ENCODE assay signal across 23 cellular contexts in the genomic region with DNA sequence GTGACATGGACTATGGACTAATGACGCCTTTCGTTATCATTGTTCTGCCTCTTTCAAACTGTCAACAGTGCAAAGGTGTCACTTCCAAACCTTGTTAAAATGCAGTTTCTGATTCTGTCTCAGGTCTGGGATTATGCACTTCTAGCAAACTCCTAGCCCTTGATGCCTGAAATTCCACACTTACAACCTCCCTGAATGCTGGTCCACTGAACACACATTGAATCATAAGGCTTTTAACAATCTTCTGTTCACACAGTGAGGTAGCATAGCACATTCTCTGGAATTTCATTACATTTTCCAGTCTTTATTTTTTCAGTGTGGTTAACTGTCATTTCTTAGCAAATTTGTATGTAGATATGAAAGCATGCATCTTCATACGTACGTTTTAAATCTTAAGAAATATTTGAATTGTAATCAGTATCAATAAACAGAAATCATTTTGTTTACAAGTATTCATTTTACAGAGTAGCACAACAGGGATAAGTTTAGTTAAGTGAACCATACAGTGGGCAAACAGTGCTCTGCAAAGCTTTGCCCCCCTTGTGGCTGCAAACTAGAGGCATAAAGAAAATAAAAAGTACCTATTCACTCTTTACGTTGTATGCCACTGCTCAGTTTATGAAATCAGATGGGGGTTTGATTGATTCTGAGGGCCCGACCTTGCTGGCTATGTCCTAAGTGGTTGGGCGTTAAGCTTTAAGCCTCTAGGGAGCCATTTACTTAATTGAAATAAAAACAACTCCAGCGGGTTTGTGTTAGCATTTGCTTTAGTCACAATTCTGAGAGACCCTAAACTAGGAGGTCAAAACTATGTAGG.
DNase-seq lines count a peak whose midpoint lies in the region; FAIRE-seq and TF ChIP-seq lines count a peak whose summit lies in the region.
"Had no signal": no experiment of that assay in that cellular context is flagged by ENCODE, and none has a peak within 500 bp of the region (broad histone marks: within the 10 kb centered on the region; RNA-seq: fewer than 3 reads in every experiment).

No MANE protein-coding gene starts in this region.

- H3K27me3 ChIP-seq in small intestine (ENCODE audit: control insufficient read depth in 2 of 2, insufficient read depth in 2 of 2, low read length in 2 of 2) = no peaks in the 10 kb centered on the region
- H3K27me3 ChIP-seq in esophagus muscularis mucosa = no peaks in the 10 kb centered on the region
- H3K27me3 ChIP-seq in effector memory CD4-positive, alpha-beta T cell (replicated peaks; ENCODE audit: control insufficient read depth, insufficient read depth, low read length, poor library complexity, severe bottlenecking) = no peaks in the 10 kb centered on the region
- H3K27me3 ChIP-seq: spleen, tibial nerve had no signal

- H3K9me3 ChIP-seq in small intestine (ENCODE audit: control insufficient read depth, low read depth) (no peaks in the 10 kb centered on the region), esophagus muscularis mucosa (no peaks in the 10 kb centered on the region)
- H3K9me3 ChIP-seq in effector memory CD4-positive, alpha-beta T cell (ENCODE audit: control insufficient read depth, low read length) = no peaks in the 10 kb centered on the region
- H3K9me3 ChIP-seq: Caco-2, psoas muscle, spleen, tibial nerve had no signal

- H3K4me3 ChIP-seq in small intestine (ENCODE audit: low read depth in 1 of 2, low read length in 2 of 2) (no peak overlapping the region), esophagus muscularis mucosa (no peak overlapping the region)
- no peak overlapping the region for H3K4me3 ChIP-seq in effector memory CD4-positive, alpha-beta T cell (ENCODE audit: insufficient read depth, low read depth, low read length, poor library complexity, severe bottlenecking)
- H3K4me3 ChIP-seq: K562, psoas muscle, spleen, tibial nerve had no signal

- no peak for TF ChIP-seq CTCF in esophagus muscularis mucosa (IDR thresholded peaks at IDR 0.05)

- no peaks in the 10 kb centered on the region for H3K4me1 ChIP-seq in small intestine (ENCODE audit: control insufficient read depth in 2 of 2, insufficient read depth in 1 of 2, low read depth in 1 of 2, low read length in 1 of 2)
- H3K4me1 ChIP-seq in esophagus muscularis mucosa = no peaks in the 10 kb centered on the region
- H3K4me1 ChIP-seq in effector memory CD4-positive, alpha-beta T cell (ENCODE audit: control insufficient read depth, insufficient read depth, low read length, poor library complexity, severe bottlenecking) = no peaks in the 10 kb centered on the region
- H3K4me1 ChIP-seq: Caco-2, psoas muscle, spleen had no signal

- intact Hi-C loops in esophagus muscularis mucosa (cut with DNase I) = no loop called here

- FAIRE-seq in small intestine (lab: Jason Lieb, UNC) = no peak
- FAIRE-seq: G401.6, K562 had no signal

- DNase-seq in DMS79 treated with DMSO at 0.1 percent for 48 hours (lab: John Stamatoyannopoulos, UW) (peak; percentile 61), DMS79 (lab: John Stamatoyannopoulos, UW) (no peak), NCI-H748 (lab: John Stamatoyannopoulos, UW; ENCODE audit: unreplicated experiment) (peak; percentile 88), fibroblast of peridontal ligament (ENCODE audit: extremely low read depth) (peak; percentile 10), small intestine (peak; percentile 24), LoVo (ENCODE audit: low spot score) (no peak), esophagus muscularis mucosa (ENCODE audit: extremely low spot score) (no peak)
- DNase-seq in effector memory CD4-positive, alpha-beta T cell = no peak
- DNase-seq: 8988T; activated CD4-positive, alpha-beta T cell treated with anti-CD3 and anti-CD28 coated beads for 1 hour; Caco-2; left colon; NCI-H526; nephron progenitor cell; OCI-M1; psoas muscle; SHP77; spleen; stimulated activated CD4-positive, alpha-beta T cell treated with anti-CD3 and anti-CD28 coated beads, Interleukin-4, amount 100 ng/mL, for 24 hours; stimulated activated naive CD8-positive, alpha-beta T cell treated with anti-CD3 and anti-CD28 coated beads, Interleukin-15, amount 100 ng/mL, for 72 hours had no signal

- no peak for TF ChIP-seq POLR2A in esophagus muscularis mucosa (IDR thresholded peaks at IDR 0.05; ENCODE audit: low read depth)

- WGBS in small intestine, 3 donors = 48 to 62% (median 59%) methylated on average over 8 of the region's 8 CpGs
- 37% methylated on average over 8 of the region's 8 CpGs for WGBS in esophagus muscularis mucosa

- TF ChIP-seq EP300 in esophagus muscularis mucosa (IDR thresholded peaks at IDR 0.05) = no peak

- H3K36me3 ChIP-seq in small intestine (ENCODE audit: control insufficient read depth in 2 of 2, insufficient read depth in 2 of 2, low read length in 2 of 2) (no peaks in the 10 kb centered on the region), esophagus muscularis mucosa (no peaks in the 10 kb centered on the region)
- no peaks in the 10 kb centered on the region for H3K36me3 ChIP-seq in effector memory CD4-positive, alpha-beta T cell (ENCODE audit: control insufficient read depth, insufficient read depth, low read length)
- H3K36me3 ChIP-seq: spleen, tibial nerve had no signal

- H3K27ac ChIP-seq in small intestine (ENCODE audit: low read depth in 1 of 2, low read length in 1 of 2) (no peak overlapping the region), esophagus muscularis mucosa (replicated peaks in 1 of 4) (no peak overlapping the region)
- no peak overlapping the region for H3K27ac ChIP-seq in effector memory CD4-positive, alpha-beta T cell (ENCODE audit: insufficient read depth, low read length, poor library complexity, severe bottlenecking)
- H3K27ac ChIP-seq: psoas muscle, spleen, tibial nerve had no signal

Comparison
In these comparisons a context has a peak if more than half of its experiments do, and no peak if none do; other contexts are left out.
1. DNase-seq: peak in DMS79 treated with DMSO at 0.1 percent for 48 hours (single experiment), NCI-H748 (single experiment), fibroblast of peridontal ligament (single experiment) and small intestine (single experiment); none in DMS79 (single experiment), LoVo (single experiment), esophagus muscularis mucosa (single experiment) and effector memory CD4-positive, alpha-beta T cell (0 of 3).